In genomic region chr2:240960309-240960962, GRCh38 we compare ENCODE assay signal across 1 cellular context.
TF ChIP-seq lines count a peak whose summit lies in the region.

No MANE protein-coding gene starts in this region.

TF ChIP-seq in HepG2, 621 proteins besides CTCF, POLR2A, EP300 and RAD21 (continued from another document and continues in another):
- TF ChIP-seq ZNF318 (CRISPR knock-in tag; IDR thresholded peaks at IDR 0.05) (0 out of 2 replicates have a peak, but pooled peaks have one; percentile 20), MXI1 (IDR thresholded peaks at IDR 0.05; ENCODE audit: borderline replicate concordance, low read depth, low read length) (peak; percentile 63; the same call in 1 of the 3 replicates), TBX2 (CRISPR knock-in tag; IDR thresholded peaks at IDR 0.05; ENCODE audit: borderline replicate concordance) (peak; percentile 94), AKNA (CRISPR knock-in tag; IDR thresholded peaks at IDR 0.05; ENCODE audit: borderline replicate concordance) (no peak), ZNF331 (CRISPR knock-in tag; IDR thresholded peaks at IDR 0.05) (peak; percentile 89), TCF12 (IDR thresholded peaks at IDR 0.05) (no peak), TCF12 (CRISPR knock-in tag; IDR thresholded peaks at IDR 0.05) (0 out of 2 replicates have a peak, but pooled peaks have one; percentile 55), SNAPC5 (CRISPR knock-in tag; IDR thresholded peaks at IDR 0.05; ENCODE audit: borderline replicate concordance) (0 out of 2 replicates have a peak, but pooled peaks have one; percentile 52), RARA (CRISPR knock-in tag; IDR thresholded peaks at IDR 0.05) (peak; percentile 74), ZBTB20 (CRISPR knock-in tag; IDR thresholded peaks at IDR 0.05; ENCODE audit: borderline replicate concordance, low read depth) (no peak), POLR2G (IDR thresholded peaks at IDR 0.05; ENCODE audit: low read depth, low read length) (no peak), ZMAT5 (CRISPR knock-in tag; IDR thresholded peaks at IDR 0.05; ENCODE audit: borderline replicate concordance, low read depth) (no peak), ZNF616 (CRISPR knock-in tag; IDR thresholded peaks at IDR 0.05; ENCODE audit: low read depth) (no peak), ZNF644 (CRISPR knock-in tag; IDR thresholded peaks at IDR 0.05; ENCODE audit: low read depth) (peak; percentile 28; the same call in 1 of the 2 replicates), ZNF382 (CRISPR knock-in tag; IDR thresholded peaks at IDR 0.05; ENCODE audit: borderline replicate concordance) (no peak), NKX3-1 (CRISPR knock-in tag; IDR thresholded peaks at IDR 0.05) (no peak; the same call in 1 of the 2 replicates), ZNF629 (CRISPR knock-in tag; conservative IDR thresholded peaks at IDR 0.05) (no peak; the same call in 1 of the 2 replicates), PAWR (CRISPR knock-in tag; IDR thresholded peaks at IDR 0.05; ENCODE audit: borderline replicate concordance) (no peak), ZMYM2 (CRISPR knock-in tag; IDR thresholded peaks at IDR 0.05) (0 out of 2 replicates have a peak, but pooled peaks have one; percentile 21), SKIL (CRISPR knock-in tag; IDR thresholded peaks at IDR 0.05; ENCODE audit: borderline replicate concordance) (peak; percentile 77; the same call in 1 of the 2 replicates), SCMH1 (CRISPR knock-in tag; IDR thresholded peaks at IDR 0.05; ENCODE audit: borderline replicate concordance) (no peak), THAP7 (CRISPR knock-in tag; IDR thresholded peaks at IDR 0.05) (no peak), ZC3H13 (CRISPR knock-in tag; IDR thresholded peaks at IDR 0.05) (0 out of 2 replicates have a peak, but pooled peaks have one; percentile 30), ZHX1 (CRISPR knock-in tag; IDR thresholded peaks at IDR 0.05; ENCODE audit: low read depth) (peak; percentile 49; the same call in 1 of the 2 replicates), ZNF83 (CRISPR knock-in tag; IDR thresholded peaks at IDR 0.05; ENCODE audit: borderline replicate concordance) (no peak), HIVEP1 (CRISPR knock-in tag; IDR thresholded peaks at IDR 0.05) (peak; percentile 88), AGO2 (optimal IDR thresholded peaks at IDR 0.05; ENCODE audit: low read depth, low read length) (peak; percentile 83), ZSCAN29 (CRISPR knock-in tag; conservative IDR thresholded peaks at IDR 0.05) (peak; percentile 60; the same call in 1 of the 2 replicates), DRAP1 (CRISPR knock-in tag; IDR thresholded peaks at IDR 0.05) (peak; percentile 60), ZNF597 (CRISPR knock-in tag; IDR thresholded peaks at IDR 0.05) (no peak), ZNF234 (CRISPR knock-in tag; conservative IDR thresholded peaks at IDR 0.05) (no peak), NFRKB (IDR thresholded peaks at IDR 0.05) (no peak), NR2F6 (IDR thresholded peaks at IDR 0.05) (peak; percentile 80), NR2F6 (CRISPR knock-in tag; IDR thresholded peaks at IDR 0.05) (peak; percentile 80; the same call in 1 of the 2 replicates), RARG (CRISPR knock-in tag; IDR thresholded peaks at IDR 0.05; ENCODE audit: low read depth) (no peak)
